8 cellular contexts compared by ENCODE assay signal in genomic region chr10:122981066-122981464, GRCh38. TPM values are rescaled to one million over a fixed set of nuclear protein-coding genes. Genes with fewer than 3 reads are reported as not detected.
DNase-seq lines count a peak whose midpoint lies in the region; ATAC-seq and TF ChIP-seq lines count a peak whose summit lies in the region.

No MANE protein-coding gene starts in this region.

- H3K36me3 Mint-ChIP-seq in CD8-positive, alpha-beta T cell = peaks cover 16% of the 10 kb centered on the region

- H4K20me1 ChIP-seq in osteoblast (ENCODE audit: insufficient read depth, low read length) = no peaks in the 10 kb centered on the region

- H3K4me1 Mint-ChIP-seq in CD8-positive, alpha-beta T cell (ENCODE audit: low read depth) = peaks cover 19% of the 10 kb centered on the region

- CTCF ChIA-PET in CD8-positive, alpha-beta T cell (lab: Charles Lee) = interaction anchor here (0.6 to 2.3 kb wide), 5 partner anchors 9 to 27 kb away, joined by 3 to 7 read pairs (median 5); partner anchors contain the start of gene C10orf88
- CTCF ChIA-PET in HEK293T (lab: Yijun Ruan, JAX) = interaction anchor here (1.0 kb wide), 1 partner anchor 26 kb away, joined by 4 read pairs; no protein-coding TSS in a partner anchor

- no peak for TF ChIP-seq POLR2A in esophagus squamous epithelium (IDR thresholded peaks at IDR 0.05)

- H3K36me3 ChIP-seq in CD8-positive, alpha-beta T cell (ENCODE audit: insufficient read depth, low read length) = no peaks in the 10 kb centered on the region
- H3K36me3 ChIP-seq in esophagus squamous epithelium (no peaks in the 10 kb centered on the region), osteoblast (ENCODE audit: insufficient read depth, low read length) (peaks cover 5% of the 10 kb centered on the region)

- no peak for ATAC-seq in CD8-positive, alpha-beta T cell
- no peak for ATAC-seq in HG03342 (IDR thresholded peaks at IDR 0.05; ENCODE audit: unreplicated experiment)

- H3K4me3 ChIP-seq in CD8-positive, alpha-beta T cell (ENCODE audit: low read depth, low read length) = peak overlapping the region; percentile 53
- H3K4me3 ChIP-seq in esophagus squamous epithelium (peak overlapping the region; percentile 58 to 85 (median 80)), osteoblast (ENCODE audit: insufficient read depth, low read length) (peak overlapping the region; percentile 97)

- WGBS in esophagus squamous epithelium, 2 donors = 12 to 32% methylated on average over 4 of the region's 4 CpGs

- H3K27me3 Mint-ChIP-seq in CD8-positive, alpha-beta T cell (ENCODE audit: low read depth) = no peaks in the 10 kb centered on the region

- POLR2A ChIA-PET in CD8-positive, alpha-beta T cell (lab: Charles Lee) = interaction anchor here (1.0 to 2.8 kb wide), 4 partner anchors 19 to 173 kb away, joined by 3 to 31 read pairs (median 12); partner anchors contain the start of genes ACADSB, BUB3, C10orf88 and IKZF5
- POLR2A ChIA-PET in HEK293T (lab: Yijun Ruan, JAX) = interaction anchor here (0.6 to 3.2 kb wide), 9 partner anchors 8 to 27 kb away, joined by 3 to 22 read pairs (median 7); partner anchors contain the start of genes ACADSB, C10orf88 and IKZF5

- peak overlapping the region; percentile 95 for H3K4me3 Mint-ChIP-seq in CD8-positive, alpha-beta T cell

- H3K9me3 Mint-ChIP-seq in CD8-positive, alpha-beta T cell = no peaks in the 10 kb centered on the region

- H3K4me1 ChIP-seq in CD8-positive, alpha-beta T cell (ENCODE audit: insufficient read depth, low read length) = peaks cover 12% of the 10 kb centered on the region
- H3K4me1 ChIP-seq in esophagus squamous epithelium (peaks cover 7 to 22% (median 8%) of the 10 kb centered on the region in 3 donors), osteoblast (ENCODE audit: insufficient read depth, low read length) (peaks cover 8% of the 10 kb centered on the region)

- no peaks in the 10 kb centered on the region for H3K9me3 ChIP-seq in CD8-positive, alpha-beta T cell (ENCODE audit: low read length)
- H3K9me3 ChIP-seq in esophagus squamous epithelium (no peaks in the 10 kb centered on the region), osteoblast (ENCODE audit: low read depth, low read length) (no peaks in the 10 kb centered on the region)

- H3K27ac ChIP-seq in CD8-positive, alpha-beta T cell (ENCODE audit: low read depth, low read length) = peak overlapping the region; percentile 19
- H3K27ac ChIP-seq in esophagus squamous epithelium (peak overlapping the region in 2 of 4 donors; percentile 89 to 98), osteoblast (ENCODE audit: low read depth, low read length) (no peak overlapping the region)

- no peaks in the 10 kb centered on the region for H3K27me3 ChIP-seq in CD8-positive, alpha-beta T cell (ENCODE audit: insufficient read depth, low read length)
- no peaks in the 10 kb centered on the region for H3K27me3 ChIP-seq in esophagus squamous epithelium
- no peaks in the 10 kb centered on the region for H3K27me3 ChIP-seq in osteoblast (ENCODE audit: insufficient read depth, low read length)

- H3K27ac Mint-ChIP-seq in CD8-positive, alpha-beta T cell = peak overlapping the region; percentile 98

- H3K79me2 ChIP-seq in osteoblast (ENCODE audit: insufficient read depth, low read length) = peaks cover 4% of the 10 kb centered on the region

- H2AFZ ChIP-seq in osteoblast (ENCODE audit: low read length) = peak overlapping the region; percentile 90

- intact Hi-C loops in CD8-positive, alpha-beta T cell (cut with DNase I, micrococcal nuclease) = loop anchor here in 1 of 2 experiments (10.0 kb wide), 1 partner anchor 264 kb away; no protein-coding TSS in a partner anchor
- intact Hi-C loops in esophagus squamous epithelium (cut with DNase I) = no loop called here

- TF ChIP-seq CTCF in CD8-positive, alpha-beta T cell (IDR thresholded peaks at IDR 0.05) = no peak
- TF ChIP-seq CTCF in esophagus squamous epithelium (IDR thresholded peaks at IDR 0.05) (peak in 4 of 6 experiments; percentile 30 to 43 (median 32)), osteoblast (IDR thresholded peaks at IDR 0.05; ENCODE audit: extremely low read depth, low read depth, low read length) (peak; percentile 60)

- DNase-seq in CD8-positive, alpha-beta T cell = no peak
- DNase-seq in HEK293T (ENCODE audit: extremely low spot score) (peak; percentile 54), SKM-1 (lab: John Stamatoyannopoulos, UW; ENCODE audit: unreplicated experiment) (peak; percentile 24), esophagus squamous epithelium (lab: John Stamatoyannopoulos, UW) (no peak), osteoblast (ENCODE audit: insufficient read length, low spot score, missing footprints) (peak; percentile 91), DMS153 treated with DMSO at 0.1 percent for 48 hours (lab: John Stamatoyannopoulos, UW; ENCODE audit: unreplicated experiment) (no peak)
- no peak for DNase-seq in effector CD4-positive, alpha-beta T cell

- peak overlapping the region; percentile 98 for H3K4me2 ChIP-seq in osteoblast (ENCODE audit: insufficient read depth, low read length)

TF ChIP-seq in HEK293T, 16 proteins besides CTCF, POLR2A, EP300 and RAD21:
- TF ChIP-seq SUZ12 (IDR thresholded peaks at IDR 0.05) = no peak
- no peak for TF ChIP-seq CTBP1 (IDR thresholded peaks at IDR 0.05; ENCODE audit: borderline replicate concordance)
- TF ChIP-seq SP1 (IDR thresholded peaks at IDR 0.05) = no peak
- TF ChIP-seq PKNOX1 (IDR thresholded peaks at IDR 0.05) = no peak
- no peak for TF ChIP-seq FOXK2 (IDR thresholded peaks at IDR 0.05)
- no peak for TF ChIP-seq BHLHE40 (IDR thresholded peaks at IDR 0.05; ENCODE audit: borderline replicate concordance)
- no peak for TF ChIP-seq FOXM1 (IDR thresholded peaks at IDR 0.05; ENCODE audit: borderline replicate concordance)
- no peak for TF ChIP-seq NFRKB (IDR thresholded peaks at IDR 0.05)
- no peak for TF ChIP-seq ZNF384 (IDR thresholded peaks at IDR 0.05)
- no peak for TF ChIP-seq HDGF (IDR thresholded peaks at IDR 0.05; ENCODE audit: borderline replicate concordance)
- no peak for TF ChIP-seq L3MBTL2 (conservative IDR thresholded peaks at IDR 0.05)
- no peak for TF ChIP-seq ELF4 (IDR thresholded peaks at IDR 0.05)
- no peak for TF ChIP-seq LEF1 (IDR thresholded peaks at IDR 0.05; ENCODE audit: borderline replicate concordance)
TF ChIP-seq in HEK293T: peak in this region for 0.

RNA-seq across cellular contexts. Expression of gene PSTK, which starts 0.9 kb away (rescaled TPM):
- total RNA-seq in CD8-positive, alpha-beta T cell = 10 to 100 TPM; 20.5 to 20.9 TPM
- total RNA-seq in esophagus squamous epithelium (1 to 10 TPM; 2.5 to 3.0 (median 2.6) TPM), osteoblast (3.6 and 4.4 TPM in 2 replicates)

RNA-seq across cellular contexts. Expression of gene C10orf88, which starts 27.0 kb away (rescaled TPM):
- 1 to 10 TPM; 2.2 to 2.8 TPM for total RNA-seq in CD8-positive, alpha-beta T cell
- total RNA-seq in esophagus squamous epithelium (1 to 10 TPM; 4.0 to 7.6 (median 4.6) TPM), osteoblast (6.5 and 7.4 TPM in 2 replicates)

RNA-seq across cellular contexts. Expression of gene IKZF5, which starts 27.5 kb away (rescaled TPM):
- 10 to 100 TPM; 89.5 to 96.1 TPM for total RNA-seq in CD8-positive, alpha-beta T cell
- 10 to 100 TPM in 1 of 4 donors, 1 to 10 TPM in 3; 2.9 to 12.0 (median 5.7) TPM for total RNA-seq in esophagus squamous epithelium
- 6.2 and 8.0 TPM in 2 replicates for total RNA-seq in osteoblast

RNA-seq across cellular contexts. Expression of gene ACADSB, which starts 27.7 kb away (rescaled TPM):
- 10 to 100 TPM; 18.2 to 18.5 TPM for total RNA-seq in CD8-positive, alpha-beta T cell
- total RNA-seq in esophagus squamous epithelium = 10 to 100 TPM in 2 of 4 donors, 1 to 10 TPM in 2; 7.5 to 13.5 (median 10.4) TPM
- 8.5 and 9.4 TPM in 2 replicates for total RNA-seq in osteoblast

Comparison
In these comparisons a context has a peak if more than half of its experiments do, and no peak if none do; other contexts are left out.
1. DNase-seq: peak in HEK293T (single experiment), SKM-1 (single experiment) and osteoblast (single experiment); none in CD8-positive, alpha-beta T cell (0 of 7), esophagus squamous epithelium (single experiment), effector CD4-positive, alpha-beta T cell (single experiment) and DMS153 treated with DMSO at 0.1 percent for 48 hours (single experiment).
2. RNA of gene IKZF5, which starts 27.5 kb away (total RNA-seq): 89.5 to 96.1 TPM in CD8-positive, alpha-beta T cell; 2.9 to 12.0 TPM in esophagus squamous epithelium and 6.2 to 8.0 TPM in osteoblast; every median in the first group is over 4 times any median in the second.
3. Peak in every context shown above with its lines, with median percentiles within 50 percentile points of each other: H3K4me3 ChIP-seq.